ENCODE assay signal across 13 cellular contexts in the genomic region with DNA sequence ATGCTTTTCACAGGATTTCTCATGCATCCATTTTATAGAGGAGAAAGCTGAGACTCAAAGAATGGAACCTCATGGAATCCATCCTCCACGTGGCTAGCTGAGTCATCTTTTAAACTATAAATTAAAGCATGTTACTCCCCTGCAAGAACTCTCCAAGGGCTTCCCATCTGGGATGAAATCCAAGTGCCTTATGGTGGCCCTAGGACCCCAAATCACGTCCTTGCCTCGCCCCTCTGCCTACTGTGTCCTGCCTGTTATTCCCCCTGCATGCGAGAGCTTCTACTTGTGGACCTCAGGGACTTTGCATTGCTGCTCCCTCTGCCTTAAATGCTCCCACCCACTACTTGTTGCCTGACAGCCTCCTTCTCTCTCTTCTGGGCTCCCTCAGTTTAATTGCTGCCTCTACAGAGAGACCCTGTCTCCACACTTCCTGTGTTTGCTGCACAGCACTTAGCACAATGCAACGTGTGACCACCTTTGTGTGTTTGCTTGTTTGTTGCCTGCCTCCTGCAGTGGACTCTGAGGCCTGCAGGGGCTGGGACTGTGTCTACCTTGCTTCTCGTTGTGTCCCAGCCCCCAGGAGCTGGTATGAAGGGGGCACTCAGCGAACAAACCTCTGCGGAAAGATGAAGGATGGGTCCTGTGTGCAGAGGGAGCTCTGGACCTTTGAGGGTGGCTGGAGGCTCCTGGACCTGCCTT. TPM values are rescaled to one million over a fixed set of nuclear protein-coding genes. Genes with fewer than 3 reads are reported as not detected.
DNase-seq lines count a peak whose midpoint lies in the region; ATAC-seq, FAIRE-seq and TF ChIP-seq lines count a peak whose summit lies in the region.
"Had no signal": no experiment of that assay in that cellular context is flagged by ENCODE, and none has a peak within 500 bp of the region (broad histone marks: within the 10 kb centered on the region; RNA-seq: fewer than 3 reads in every experiment).

No MANE protein-coding gene starts in this region.

- H4K20me1 ChIP-seq in HepG2 (ENCODE audit: insufficient read depth, low read length) (no peaks in the 10 kb centered on the region), OCI-LY1 (ENCODE audit: insufficient read depth, low read length) (no peaks in the 10 kb centered on the region)

- TF ChIP-seq CTCF in HepG2 (CRISPR knock-in tag; IDR thresholded peaks at IDR 0.05) (no peak), right lobe of liver (IDR thresholded peaks at IDR 0.05) (no peak), OCI-LY1 (IDR thresholded peaks at IDR 0.05; ENCODE audit: low read length) (no peak), GM13977 (IDR thresholded peaks at IDR 0.05; ENCODE audit: extremely low read depth, insufficient read depth, missing control alignments) (no peak)

- no peak for DNase-seq in HepG2 (ENCODE audit: low spot score)
- DNase-seq in right lobe of liver = no peak
- no peak for DNase-seq in central memory CD8-positive, alpha-beta T cell (ENCODE audit: low spot score in 2 of 2)
- DNase-seq in GM13977 (ENCODE audit: low spot score) = no peak
- no peak for DNase-seq in left lobe of liver (ENCODE audit: low spot score)
- DNase-seq in OCI-M2 (lab: John Stamatoyannopoulos, UW; ENCODE audit: unreplicated experiment) = no peak
- DNase-seq in Right ventricle myocardium superior = no peak
- DNase-seq: activated CD4-positive, CD25-positive, alpha-beta regulatory T cell; naive B cell; NCI-H2029 treated with DMSO at 0.1 percent for 48 hours had no signal

- H3K4me1 Mint-ChIP-seq in central memory CD8-positive, alpha-beta T cell = peaks cover 87% of the 10 kb centered on the region

- POLR2A ChIA-PET in HepG2 (lab: Yijun Ruan, JAX) = no interaction called here

- in situ Hi-C loops in HepG2 (cut with HindIII; ENCODE audit: extremely low pct_ligation_motif_present, low pct_unique_long_range_greater_than_20kb) (no loop called here), GM13977 (cut with MboI; ENCODE audit: low pct_unique_long_range_greater_than_20kb, low sequenced_read_pairs, unreplicated experiment) (no loop called here)

- no peak overlapping the region for H2AFZ ChIP-seq in HepG2 (ENCODE audit: low read length)
- H2AFZ ChIP-seq in OCI-LY1 (ENCODE audit: low read length) = no peak overlapping the region

- H3K27ac Mint-ChIP-seq in central memory CD8-positive, alpha-beta T cell (ENCODE audit: low read depth) = no peak overlapping the region
- H3K27ac Mint-ChIP-seq: B cell had no signal

- H3K27me3 ChIP-seq in HepG2 (ENCODE audit: control insufficient read depth in 1 of 2, insufficient read depth in 2 of 2, low read length in 2 of 2) = peaks cover 5 to 41% of the 10 kb centered on the region in 2 experiments; a peak in 3 of 5 replicates
- no peaks in the 10 kb centered on the region for H3K27me3 ChIP-seq in right lobe of liver
- no peaks in the 10 kb centered on the region for H3K27me3 ChIP-seq in OCI-LY1 (ENCODE audit: insufficient read depth, low read length)

- H3K36me3 Mint-ChIP-seq in central memory CD8-positive, alpha-beta T cell (ENCODE audit: insufficient read depth) = peaks cover 9% of the 10 kb centered on the region

- H3K27ac ChIP-seq in HepG2 (ENCODE audit: extremely low read length, insufficient read depth, low read length) (no peak overlapping the region), right lobe of liver (no peak overlapping the region), OCI-LY1 (ENCODE audit: low read depth, low read length, poor library complexity, severe bottlenecking) (peak overlapping the region; percentile 91)

- H3K4me2 ChIP-seq in HepG2 (ENCODE audit: low read depth, low read length) = no peak overlapping the region
- peak overlapping the region; percentile 54 for H3K4me2 ChIP-seq in OCI-LY1 (ENCODE audit: low read length)

- H3K27me3 Mint-ChIP-seq in central memory CD8-positive, alpha-beta T cell = peaks cover 39% of the 10 kb centered on the region
- H3K27me3 Mint-ChIP-seq: B cell had no signal

- intact Hi-C loops in HepG2 (cut with micrococcal nuclease; ENCODE audit: unreplicated experiment) (no loop called here), right lobe of liver (cut with DNase I) (no loop called here), Right ventricle myocardium superior (cut with DNase I) (no loop called here)

- H3K9me3 Mint-ChIP-seq in central memory CD8-positive, alpha-beta T cell = no peaks in the 10 kb centered on the region

- no peak for FAIRE-seq in HepG2 (lab: Jason Lieb, UNC)

- peak overlapping the region; percentile 67 for H3K4me3 Mint-ChIP-seq in central memory CD8-positive, alpha-beta T cell
- H3K4me3 Mint-ChIP-seq: B cell had no signal

- TF ChIP-seq POLR2A in HepG2 (IDR thresholded peaks at IDR 0.05; ENCODE audit: insufficient read depth in 1 of 2, low read depth in 2 of 2, low read length in 2 of 2) (no peak), right lobe of liver (IDR thresholded peaks at IDR 0.05) (no peak)

- H3K9me2 ChIP-seq in OCI-LY1 (ENCODE audit: low read depth, low read length) = no peaks in the 10 kb centered on the region

- no peaks in the 10 kb centered on the region for H3F3A ChIP-seq in OCI-LY1 (ENCODE audit: insufficient read depth, low read length)

- H3K9me3 ChIP-seq in HepG2 (ENCODE audit: low read length) (peaks cover 11% of the 10 kb centered on the region; the same call in 1 of the 2 replicates), right lobe of liver (no peaks in the 10 kb centered on the region), OCI-LY1 (ENCODE audit: low read length) (peaks cover 8% of the 10 kb centered on the region)

- ATAC-seq in HepG2 (0 out of 3 replicates have a peak, but pooled peaks have one; percentile 11), right lobe of liver (no peak), left lobe of liver (no peak), Right ventricle myocardium superior (ENCODE audit: poor library complexity) (no peak)
- no peak for ATAC-seq in central memory CD8-positive, alpha-beta T cell (replicated peaks; ENCODE audit: extremely low read depth, poor library complexity, severe bottlenecking)

- 30% methylated on average over 8 of the region's 8 CpGs for WGBS in HepG2 (ENCODE audit: low lambda C conversion rate)
- WGBS in right lobe of liver (ENCODE audit: insufficient coverage, low coverage, low lambda C conversion rate, missing lambda C conversion rate) = 75% methylated on average over 6 of the region's 8 CpGs

- CTCF ChIA-PET in HepG2 (lab: Yijun Ruan, JAX; ENCODE audit: low intra/inter-chr PET ratio, low total read pairs) = no interaction called here

- TF ChIP-seq RAD21 in HepG2 (CRISPR knock-in tag; IDR thresholded peaks at IDR 0.05) = no peak

- H3K36me3 ChIP-seq in HepG2 (replicated peaks in 1 of 2; ENCODE audit: control insufficient read depth in 1 of 2, insufficient read depth in 2 of 2, low read length in 2 of 2) (no peaks in the 10 kb centered on the region), right lobe of liver (no peaks in the 10 kb centered on the region), OCI-LY1 (ENCODE audit: insufficient read depth, low read length) (no peaks in the 10 kb centered on the region; the same call in 1 of the 2 replicates)

- H3K4me1 ChIP-seq in HepG2 (ENCODE audit: insufficient read depth, low read length) (peaks cover 15% of the 10 kb centered on the region), right lobe of liver (peaks cover 0 to 37% (median 15%) of the 10 kb centered on the region in 4 donors), OCI-LY1 (ENCODE audit: insufficient read depth, low read length, severe bottlenecking) (peaks cover 67% of the 10 kb centered on the region)

- no TSS peak for BruUV-seq in HepG2 (replicated peaks; lab: Mats Ljungman, UMichigan)

- no peak for TF ChIP-seq EP300 in HepG2 (IDR thresholded peaks at IDR 0.05; ENCODE audit: low read depth in 2 of 2, low read length in 2 of 2)
- TF ChIP-seq EP300 in HepG2 (CRISPR knock-in tag; IDR thresholded peaks at IDR 0.05; ENCODE audit: borderline replicate concordance) = no peak

- H3K9ac ChIP-seq in HepG2 (ENCODE audit: insufficient read depth, low read depth, low read length) = no peak overlapping the region
- peak overlapping the region; percentile 58 for H3K9ac ChIP-seq in OCI-LY1 (ENCODE audit: low read length)

- no peaks in the 10 kb centered on the region for H3K79me2 ChIP-seq in HepG2 (ENCODE audit: insufficient read depth, low read length)
- no peaks in the 10 kb centered on the region for H3K79me2 ChIP-seq in OCI-LY1 (ENCODE audit: insufficient read depth, low read length)

- H3K4me3 ChIP-seq in HepG2 (replicated peaks in 1 of 3; ENCODE audit: insufficient read depth in 1 of 3, low read depth in 2 of 3, low read length in 3 of 3) (no peak overlapping the region), right lobe of liver (no peak overlapping the region), OCI-LY1 (ENCODE audit: low read depth, low read length, poor library complexity, severe bottlenecking) (peak overlapping the region; percentile 1)
- H3K4me3 ChIP-seq: skin epidermis had no signal

TF ChIP-seq in HepG2, 621 proteins besides CTCF, POLR2A, EP300 and RAD21 (continues in another document):
- TF ChIP-seq STAT5B (CRISPR knock-in tag; IDR thresholded peaks at IDR 0.05) (no peak), ZNF431 (CRISPR knock-in tag; IDR thresholded peaks at IDR 0.05; ENCODE audit: borderline replicate concordance, low read depth) (no peak)

RNA-seq across cellular contexts. Expression of a gene that starts 39.4 kb away (rescaled TPM):
- total RNA-seq in HepG2 (2016; rRNA removed; fragmentation: Illumina TruSeq; extraction: Trizol) (not detected in 2 replicates), right lobe of liver (1 to 10 TPM; 1.5 to 5.0 (median 2.2) TPM), left lobe of liver (3.5 TPM), Right ventricle myocardium superior (0.46 TPM)
- not detected in 2 replicates for total RNA-seq in HepG2 (2016; cell fraction: cytosol; rRNA removed; fragmentation: Illumina TruSeq; extraction: Trizol; ENCODE audit: low read depth)
- not detected in 2 replicates for total RNA-seq in HepG2 (2016; cell fraction: insoluble cytoplasmic fraction; rRNA removed; fragmentation: Illumina TruSeq; extraction: Trizol)
- not detected in 2 replicates for total RNA-seq in HepG2 (2016; cell fraction: membrane; rRNA removed; fragmentation: Illumina TruSeq; extraction: Trizol)
- not detected in 2 replicates for total RNA-seq in HepG2 (2016; cell fraction: nucleus; rRNA removed; fragmentation: Illumina TruSeq; extraction: Trizol)
- not detected in 2 replicates for polyA plus RNA-seq in HepG2 (2011; rRNA removed)
- not detected in 2 replicates for polyA plus RNA-seq in HepG2 (2011; cell fraction: cytosol; rRNA removed)
- polyA plus RNA-seq in HepG2 (2011; cell fraction: nucleus; rRNA removed) = not detected in 2 replicates
- polyA plus RNA-seq in HepG2 (2012) = not detected in 2 replicates
- polyA plus RNA-seq in HepG2 (2016; cell fraction: cytosol; fragmentation: Illumina TruSeq; extraction: Trizol; ENCODE audit: low read depth) = not detected in 2 replicates
- polyA plus RNA-seq in HepG2 (2016; cell fraction: insoluble cytoplasmic fraction; fragmentation: Illumina TruSeq; extraction: Trizol; ENCODE audit: low read depth) = not detected in 2 replicates
- polyA plus RNA-seq in HepG2 (2016; cell fraction: membrane; fragmentation: Illumina TruSeq; extraction: Trizol; ENCODE audit: low read depth) = not detected in 2 replicates
- not detected in 2 replicates for polyA plus RNA-seq in HepG2 (2016; cell fraction: nucleus; fragmentation: Illumina TruSeq; extraction: Trizol; ENCODE audit: insufficient read depth, low read depth)
- polyA minus RNA-seq in HepG2 (2011; rRNA and poly(A)+ RNA removed; ENCODE audit: low replicate concordance) = 0.40 TPM in 1 of 2 replicates, not detected in the other
- not detected in 2 replicates for polyA minus RNA-seq in HepG2 (2011; cell fraction: cytosol; rRNA and poly(A)+ RNA removed)
- not detected in 2 replicates for polyA minus RNA-seq in HepG2 (2011; cell fraction: nucleus; rRNA and poly(A)+ RNA removed)
